19 cellular contexts compared by ENCODE assay signal in the genomic region with DNA sequence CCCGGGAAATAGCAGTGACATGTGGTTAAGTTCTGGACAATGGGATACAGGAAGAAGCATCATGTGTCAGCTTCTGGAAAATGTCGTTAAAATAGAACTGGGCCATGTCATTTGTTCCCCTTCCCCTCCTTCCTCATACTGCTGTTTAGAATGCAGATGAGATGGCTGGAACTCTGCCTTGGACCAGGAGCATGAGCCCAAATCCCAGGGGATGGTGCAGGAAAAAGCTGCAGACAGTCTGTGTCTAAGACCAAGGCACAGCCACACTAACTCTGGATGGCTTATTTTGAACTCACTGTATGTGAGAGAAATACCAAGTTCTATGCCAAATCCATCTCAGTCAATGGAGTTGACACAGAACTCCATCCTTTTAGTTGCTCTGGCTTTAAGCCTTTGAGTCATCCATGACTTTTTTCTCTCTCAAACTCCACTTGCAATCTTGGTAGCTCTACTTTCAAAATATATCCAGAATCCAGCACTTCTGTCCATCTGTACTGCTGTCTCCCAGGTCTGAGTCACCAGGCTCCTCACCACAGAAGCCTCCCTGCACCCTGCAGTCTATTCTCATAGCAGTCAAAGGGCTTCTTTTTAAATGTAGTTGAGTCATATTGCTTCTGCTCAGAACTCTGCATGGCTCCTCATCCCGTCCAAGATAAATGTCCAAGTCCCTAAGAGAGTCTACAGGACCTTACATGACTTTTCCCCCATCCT.
DNase-seq lines count a peak whose midpoint lies in the region; ATAC-seq and TF ChIP-seq lines count a peak whose summit lies in the region.
"Had no signal": no experiment of that assay in that cellular context is flagged by ENCODE, and none has a peak within 500 bp of the region (broad histone marks: within the 10 kb centered on the region; RNA-seq: fewer than 3 reads in every experiment).

No MANE protein-coding gene starts in this region.

- H3K4me2 ChIP-seq in IMR-90 (ENCODE audit: low read depth, low read length) (no peak overlapping the region), mammary epithelial cell (ENCODE audit: insufficient read depth, low read depth, low read length) (no peak overlapping the region), osteoblast (ENCODE audit: insufficient read depth, low read length) (no peak overlapping the region)

- no peak overlapping the region for H2BK20ac ChIP-seq in IMR-90 (ENCODE audit: low read depth, low read length)

- H3K4me3 ChIP-seq in BJ (ENCODE audit: low read depth, low read length) = no peak overlapping the region
- no peak overlapping the region for H3K4me3 ChIP-seq in IMR-90 (ENCODE audit: insufficient read depth, low read depth, low read length)
- H3K4me3 ChIP-seq in mammary epithelial cell (replicated peaks in 1 of 3; ENCODE audit: insufficient read depth in 1 of 3, low read depth in 2 of 3, low read length in 3 of 3) = no peak overlapping the region
- no peak overlapping the region for H3K4me3 ChIP-seq in osteoblast (ENCODE audit: insufficient read depth, low read length)
- H3K4me3 ChIP-seq in Peyer's patch = no peak overlapping the region
- H3K4me3 ChIP-seq: ascending aorta, skin epidermis had no signal

- BruUV-seq in IMR-90 (replicated peaks; lab: Mats Ljungman, UMichigan) (no TSS peak), mammary epithelial cell (replicated peaks; lab: Mats Ljungman, UMichigan) (no TSS peak), Calu3 (replicated peaks; lab: Mats Ljungman, UMichigan) (no TSS peak)

- no peak overlapping the region for H2AK9ac ChIP-seq in IMR-90 (replicated peaks; ENCODE audit: low read depth, low read length, poor library complexity)

- no peak overlapping the region for H4K8ac ChIP-seq in IMR-90 (ENCODE audit: low read depth in 2 of 2, low read length in 2 of 2)

- H2BK120ac ChIP-seq in IMR-90 (ENCODE audit: low read depth, low read length) = no peak overlapping the region

- dilution Hi-C loops in IMR-90 (cut with HindIII; ENCODE audit: low sequenced_read_pairs, unreplicated experiment) = no loop called here
- dilution Hi-C loops in mammary epithelial cell (cut with HindIII; ENCODE audit: low sequenced_read_pairs) = no loop called here

- no peak overlapping the region for H2AK5ac ChIP-seq in IMR-90 (ENCODE audit: low read depth, low read length)

- WGBS in IMR-90 (ENCODE audit: extremely low coverage in 2 of 2, insufficient read length in 1 of 2), 2 experiments = 20% methylated on average over 1 of the region's 3 CpGs; no CpG with 5 or more reads in 1 of the 2 experiments
- 28% methylated on average over 3 of the region's 3 CpGs for WGBS in mammary epithelial cell (ENCODE audit: low coverage, missing lambda C conversion rate)

- H3K9me3 ChIP-seq in IMR-90 (ENCODE audit: control insufficient read depth, insufficient read depth, low read length) = peaks cover 16% of the 10 kb centered on the region
- peaks cover 4% of the 10 kb centered on the region for H3K9me3 ChIP-seq in mammary epithelial cell (replicated peaks; ENCODE audit: insufficient read depth, low read length)
- no peaks in the 10 kb centered on the region for H3K9me3 ChIP-seq in osteoblast (ENCODE audit: low read depth, low read length)
- H3K9me3 ChIP-seq in Peyer's patch = no peaks in the 10 kb centered on the region
- H3K9me3 ChIP-seq: ascending aorta had no signal

- no peaks in the 10 kb centered on the region for H3K79me1 ChIP-seq in IMR-90 (ENCODE audit: low read depth in 1 of 2, low read length in 2 of 2)

- TF ChIP-seq RAD21 in IMR-90 (IDR thresholded peaks at IDR 0.05; ENCODE audit: low read length) = no peak

- peak; percentile 39 for DNase-seq in BJ (ENCODE audit: low read depth)
- DNase-seq in IMR-90 = peak; percentile 4
- peak; percentile 8 for DNase-seq in mammary epithelial cell
- peak; percentile 81 for DNase-seq in osteoblast (ENCODE audit: insufficient read length, low spot score, missing footprints)
- DNase-seq in Peyer's patch = no peak
- no peak for DNase-seq in NCI-H69 (lab: John Stamatoyannopoulos, UW)
- no peak for DNase-seq in activated CD4-positive, alpha-beta T cell treated with anti-CD3 and anti-CD28 coated beads for 4 hours
- no peak for DNase-seq in Calu3
- DNase-seq: activated CD8-positive, alpha-beta memory T cell treated with anti-CD3 and anti-CD28 coated beads, Interleukin-2, amount 10 ng/mL, durations not matched to agents 7 days and 5 days; activated gamma-delta T cell treated with Interleukin-2 at 50 U/mL for 16 hours; CD8-positive, alpha-beta T cell; GF-D8; NCI-H187 treated with DMSO at 0.1 percent for 48 hours; occipital lobe; stimulated activated naive CD4-positive, alpha-beta T cell treated with Interleukin-2 at 50 U/mL for 16 hours had no signal

- H3K4me3 Mint-ChIP-seq in Calu3 (ENCODE audit: low read depth, unreplicated experiment) = no peak overlapping the region
- H3K4me3 Mint-ChIP-seq: activated CD8-positive, alpha-beta memory T cell treated with anti-CD3 and anti-CD28 coated beads, Interleukin-2, amount 10 ng/mL, durations not matched to agents 7 days and 5 days; CD8-positive, alpha-beta T cell; mesothelial cell of epicardium; WTC11 had no signal

- H3K27me3 ChIP-seq in BJ (ENCODE audit: control insufficient read depth, insufficient read depth, low read length) (no peaks in the 10 kb centered on the region), IMR-90 (ENCODE audit: control insufficient read depth, insufficient read depth, low read length) (no peaks in the 10 kb centered on the region), mammary epithelial cell (ENCODE audit: insufficient read depth, low read length) (peaks cover 2% of the 10 kb centered on the region), osteoblast (ENCODE audit: insufficient read depth, low read length) (no peaks in the 10 kb centered on the region), Peyer's patch (no peaks in the 10 kb centered on the region)
- H3K27me3 ChIP-seq: ascending aorta had no signal

- intact Hi-C loops in IMR-90 (cut with micrococcal nuclease) = no loop called here
- intact Hi-C loops in mammary epithelial cell (cut with micrococcal nuclease) = no loop called here
- intact Hi-C loops in Calu3 (cut with micrococcal nuclease; ENCODE audit: unreplicated experiment) = no loop called here

- TF ChIP-seq POLR2A in IMR-90 (IDR thresholded peaks at IDR 0.05; ENCODE audit: low read depth, low read length) (no peak), Peyer's patch (IDR thresholded peaks at IDR 0.05) (no peak)

- H3K79me2 ChIP-seq in mammary epithelial cell (ENCODE audit: insufficient read depth, low read length) (no peaks in the 10 kb centered on the region), osteoblast (ENCODE audit: insufficient read depth, low read length) (no peaks in the 10 kb centered on the region)

- H3K9ac ChIP-seq in IMR-90 (ENCODE audit: low read depth, low read length) (no peak overlapping the region), mammary epithelial cell (ENCODE audit: insufficient read depth, low read length) (no peak overlapping the region)

- no peak overlapping the region for H3K27ac Mint-ChIP-seq in Calu3 (ENCODE audit: unreplicated experiment)
- H3K27ac Mint-ChIP-seq: activated CD8-positive, alpha-beta memory T cell treated with anti-CD3 and anti-CD28 coated beads, Interleukin-2, amount 10 ng/mL, durations not matched to agents 7 days and 5 days; CD8-positive, alpha-beta T cell; mesothelial cell of epicardium; WTC11 had no signal

- ATAC-seq in IMR-90 (ENCODE audit: low read depth) = no peak
- ATAC-seq: activated CD8-positive, alpha-beta memory T cell treated with anti-CD3 and anti-CD28 coated beads, Interleukin-2, amount 10 ng/mL, durations not matched to agents 7 days and 5 days; CD8-positive, alpha-beta T cell; WTC11 had no signal

- in situ Hi-C loops in IMR-90 (cut with MboI; ENCODE audit: low sequenced_read_pairs) (no loop called here), mammary epithelial cell (cut with MboI; ENCODE audit: low sequenced_read_pairs in 2 of 2) (no loop called here)

- no peak for TF ChIP-seq CTCF in BJ (IDR thresholded peaks at IDR 0.05; ENCODE audit: insufficient read depth, low read depth, low read length)
- TF ChIP-seq CTCF in IMR-90 (conservative IDR thresholded peaks at IDR 0.05; ENCODE audit: low read depth, low read length) = no peak
- no peak for TF ChIP-seq CTCF in mammary epithelial cell (conservative IDR thresholded peaks at IDR 0.05 in 1 of 2, IDR thresholded peaks at IDR 0.05 in 1 of 2; ENCODE audit: extremely low read depth in 1 of 2, insufficient read depth in 1 of 2, low read depth in 1 of 2, low read length in 2 of 2)
- no peak for TF ChIP-seq CTCF in osteoblast (IDR thresholded peaks at IDR 0.05; ENCODE audit: extremely low read depth, low read depth, low read length)
- no peak for TF ChIP-seq CTCF in Peyer's patch (IDR thresholded peaks at IDR 0.05)
- TF ChIP-seq CTCF in Calu3 (IDR thresholded peaks at IDR 0.05; ENCODE audit: unreplicated experiment) = no peak

- POLR2A ChIA-PET in BJ (lab: Charles Lee) = no interaction called here
- POLR2A ChIA-PET in IMR-90 (lab: Charles Lee; ENCODE audit: unreplicated experiment) = no interaction called here

- H4K5ac ChIP-seq in IMR-90 (ENCODE audit: low read depth, low read length) = no peak overlapping the region

- H3K23ac ChIP-seq in IMR-90 (ENCODE audit: low read depth, low read length) = no peak overlapping the region

- H4K91ac ChIP-seq in IMR-90 (ENCODE audit: insufficient read depth, low read depth, low read length) = no peak overlapping the region

- no peak overlapping the region for H2BK5ac ChIP-seq in IMR-90 (ENCODE audit: low read depth, low read length, poor library complexity, severe bottlenecking)

- H3K4ac ChIP-seq in IMR-90 (ENCODE audit: low read depth, low read length) = no peak overlapping the region

- no peak overlapping the region for H3K56ac ChIP-seq in IMR-90 (ENCODE audit: extremely low read depth, insufficient read depth, low read length)

- H3K4me1 Mint-ChIP-seq in Calu3 (ENCODE audit: low read depth, unreplicated experiment) = no peaks in the 10 kb centered on the region
- H3K4me1 Mint-ChIP-seq: activated CD8-positive, alpha-beta memory T cell treated with anti-CD3 and anti-CD28 coated beads, Interleukin-2, amount 10 ng/mL, durations not matched to agents 7 days and 5 days had no signal

- no peak overlapping the region for H3K27ac ChIP-seq in IMR-90 (ENCODE audit: insufficient read depth, low read length)
- H3K27ac ChIP-seq in mammary epithelial cell (ENCODE audit: insufficient read depth, low read depth, low read length) = no peak overlapping the region
- no peak overlapping the region for H3K27ac ChIP-seq in osteoblast (ENCODE audit: low read depth, low read length)
- no peak overlapping the region for H3K27ac ChIP-seq in Peyer's patch
- H3K27ac ChIP-seq: ascending aorta had no signal

- H2BK15ac ChIP-seq in IMR-90 (ENCODE audit: low read depth, low read length) = no peak overlapping the region

- no peaks in the 10 kb centered on the region for H4K20me1 ChIP-seq in IMR-90 (ENCODE audit: insufficient read depth, low read length)
- no peaks in the 10 kb centered on the region for H4K20me1 ChIP-seq in mammary epithelial cell (ENCODE audit: insufficient read depth, low read length)
- no peaks in the 10 kb centered on the region for H4K20me1 ChIP-seq in osteoblast (ENCODE audit: insufficient read depth, low read length)

- no peak overlapping the region for H2AFZ ChIP-seq in IMR-90 (replicated peaks; ENCODE audit: low read length, poor library complexity)
- no peak overlapping the region for H2AFZ ChIP-seq in mammary epithelial cell (ENCODE audit: low read depth, low read length)
- H2AFZ ChIP-seq in osteoblast (ENCODE audit: low read length) = no peak overlapping the region

- no peaks in the 10 kb centered on the region for H3K9me3 Mint-ChIP-seq in Calu3 (ENCODE audit: low read depth, unreplicated experiment)
- H3K9me3 Mint-ChIP-seq: CD8-positive, alpha-beta T cell; mesothelial cell of epicardium; WTC11 had no signal

- H3K36me3 ChIP-seq in BJ (ENCODE audit: control insufficient read depth, insufficient read depth, low read length) = no peaks in the 10 kb centered on the region
- H3K36me3 ChIP-seq in IMR-90 (ENCODE audit: control insufficient read depth, insufficient read depth, low read length) = no peaks in the 10 kb centered on the region
- H3K36me3 ChIP-seq in mammary epithelial cell (ENCODE audit: insufficient read depth, low read length) = no peaks in the 10 kb centered on the region
- no peaks in the 10 kb centered on the region for H3K36me3 ChIP-seq in osteoblast (ENCODE audit: insufficient read depth, low read length)
- no peaks in the 10 kb centered on the region for H3K36me3 ChIP-seq in Peyer's patch
- H3K36me3 ChIP-seq: ascending aorta had no signal

- H3K27me3 Mint-ChIP-seq in Calu3 (ENCODE audit: unreplicated experiment) = peaks cover 86% of the 10 kb centered on the region
- H3K27me3 Mint-ChIP-seq: activated CD8-positive, alpha-beta memory T cell treated with anti-CD3 and anti-CD28 coated beads, Interleukin-2, amount 10 ng/mL, durations not matched to agents 7 days and 5 days had no signal

- no peak overlapping the region for H3K14ac ChIP-seq in IMR-90 (replicated peaks; ENCODE audit: low read depth, low read length)

- H3K18ac ChIP-seq in IMR-90 (ENCODE audit: low read depth, low read length) = no peak overlapping the region

- H3K4me1 ChIP-seq in IMR-90 (ENCODE audit: control insufficient read depth, insufficient read depth, low read length) (no peaks in the 10 kb centered on the region), mammary epithelial cell (ENCODE audit: insufficient read depth, low read length) (no peaks in the 10 kb centered on the region), osteoblast (ENCODE audit: insufficient read depth, low read length) (no peaks in the 10 kb centered on the region), Peyer's patch (no peaks in the 10 kb centered on the region)
- H3K4me1 ChIP-seq: ascending aorta had no signal

- H3K9me1 ChIP-seq in IMR-90 (ENCODE audit: insufficient read depth, low read length) = no peaks in the 10 kb centered on the region

- CTCF ChIA-PET in BJ (lab: Yijun Ruan, JAX) = interaction anchor here (0.5 kb wide), 1 partner anchor 168 kb away, joined by 3 read pairs; no protein-coding TSS in a partner anchor
- CTCF ChIA-PET in IMR-90 (lab: Yijun Ruan, JAX) = no interaction called here
- CTCF ChIA-PET in mammary epithelial cell (lab: Charles Lee; ENCODE audit: low non-redundant PET) = no interaction called here
- CTCF ChIA-PET in Calu3 (lab: Charles Lee) = no interaction called here

- H3K36me3 Mint-ChIP-seq in Calu3 (ENCODE audit: insufficient read depth, unreplicated experiment) = no peaks in the 10 kb centered on the region
- H3K36me3 Mint-ChIP-seq: activated CD8-positive, alpha-beta memory T cell treated with anti-CD3 and anti-CD28 coated beads, Interleukin-2, amount 10 ng/mL, durations not matched to agents 7 days and 5 days; CD8-positive, alpha-beta T cell; mesothelial cell of epicardium; WTC11 had no signal

Comparison
In these comparisons a context has a peak if more than half of its experiments do, and no peak if none do; other contexts are left out.
1. DNase-seq: peak in BJ (single experiment), IMR-90 (single experiment), mammary epithelial cell (single experiment) and osteoblast (single experiment); none in Peyer's patch (0 of 3), NCI-H69 (single experiment), activated CD4-positive, alpha-beta T cell treated with anti-CD3 and anti-CD28 coated beads for 4 hours (0 of 2) and Calu3 (single experiment).